9 cellular contexts compared by ENCODE assay signal in the genomic region with DNA sequence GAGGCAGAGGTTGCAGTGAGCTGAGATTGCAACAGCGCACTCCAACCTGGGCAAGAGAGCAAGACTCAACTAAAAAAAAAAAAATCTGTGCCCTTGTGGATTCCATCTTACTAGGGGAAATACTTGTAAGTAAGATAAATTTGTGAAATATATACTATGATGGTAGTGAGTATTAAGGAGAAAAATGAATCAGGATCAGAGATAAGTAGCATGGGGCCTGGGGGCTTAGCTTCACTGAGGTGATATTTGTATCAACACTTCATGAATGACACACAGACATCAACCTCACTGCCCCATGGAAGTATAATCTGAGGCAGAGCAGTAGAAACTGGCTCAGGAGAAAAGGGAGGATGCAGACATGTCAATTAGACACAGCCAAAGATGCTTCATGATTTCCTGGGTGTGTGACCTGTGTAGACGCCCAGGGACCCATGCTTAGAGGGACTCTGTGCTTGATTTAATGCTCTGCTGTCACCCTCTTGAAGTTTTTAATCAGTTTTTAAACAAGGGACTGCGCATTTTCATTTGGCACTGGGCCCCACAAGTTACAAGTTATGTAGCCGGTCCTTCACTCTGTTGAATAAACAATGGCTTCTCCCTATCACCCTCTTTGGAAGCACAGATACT. TPM values are rescaled to one million over a fixed set of nuclear protein-coding genes. Genes with fewer than 3 reads are reported as not detected.
DNase-seq lines count a peak whose midpoint lies in the region; ATAC-seq and TF ChIP-seq lines count a peak whose summit lies in the region.
"Had no signal": no experiment of that assay in that cellular context is flagged by ENCODE, and none has a peak within 500 bp of the region (broad histone marks: within the 10 kb centered on the region; RNA-seq: fewer than 3 reads in every experiment).

No MANE protein-coding gene starts in this region.

- H3K27ac ChIP-seq in HEK293 (ENCODE audit: extremely low read depth, low read depth, low read length) (no peak overlapping the region), muscle layer of colon (ENCODE audit: low read depth, low read length) (peak overlapping the region; percentile 57)

- intact Hi-C loops in activated T-helper 2 cell treated with anti-CD3 and anti-CD28 coated beads, Interferon-gamma antibody, Interleukin-2, Interleukin-4, amounts not matched to agents 10 μg/mL and 5 μg/mL and 100 μg/mL, durations not matched to agents 14 hours and 24 hours and 36 hours (cut with micrococcal nuclease) = loop anchor here (1.0 to 5.0 kb wide), 5 partner anchors 9 to 121 kb away; a partner anchor contains a TSS
- intact Hi-C loops in lower leg skin (cut with DNase I; ENCODE audit: low total_unique reads) = no loop called here

- DNase-seq in CD1c-positive myeloid dendritic cell (ENCODE audit: extremely low spot score) (peak; percentile 17), islet precursor cell (no peak), NCI-H1105 treated with DMSO at 0.1 percent for 48 hours (lab: John Stamatoyannopoulos, UW) (no peak), lower leg skin (ENCODE audit: low spot score in 2 of 2) (no peak)
- DNase-seq in activated T-helper 2 cell treated with anti-CD3 and anti-CD28 coated beads, Interferon-gamma antibody, Interleukin-2, Interleukin-4, amounts not matched to agents 10 μg/mL and 5 μg/mL and 100 μg/mL, durations not matched to agents 14 hours and 24 hours and 36 hours (ENCODE audit: low spot score) = no peak
- DNase-seq: NCI-H2107 had no signal

- H3K9ac ChIP-seq in muscle layer of colon (ENCODE audit: low read length) = peak overlapping the region; percentile 34

- peaks cover 48% of the 10 kb centered on the region for H3K4me1 Mint-ChIP-seq in activated T-helper 2 cell treated with anti-CD3 and anti-CD28 coated beads, Interferon-gamma antibody, Interleukin-2, Interleukin-4, amounts not matched to agents 10 μg/mL and 5 μg/mL and 100 μg/mL, durations not matched to agents 14 hours and 24 hours and 36 hours (ENCODE audit: low read depth)

- H3K4me3 ChIP-seq in HEK293 (ENCODE audit: low read depth, low read length) (no peak overlapping the region), muscle layer of colon (ENCODE audit: low read depth in 1 of 2, low read length in 2 of 2) (peak overlapping the region in 1 of 2 donors; percentile 53), lower leg skin (ENCODE audit: low read depth, poor library complexity, severe bottlenecking) (no peak overlapping the region)

- no peaks in the 10 kb centered on the region for H3K9me3 Mint-ChIP-seq in activated T-helper 2 cell treated with anti-CD3 and anti-CD28 coated beads, Interferon-gamma antibody, Interleukin-2, Interleukin-4, amounts not matched to agents 10 μg/mL and 5 μg/mL and 100 μg/mL, durations not matched to agents 14 hours and 24 hours and 36 hours

- no peaks in the 10 kb centered on the region for H3K36me3 Mint-ChIP-seq in activated T-helper 2 cell treated with anti-CD3 and anti-CD28 coated beads, Interferon-gamma antibody, Interleukin-2, Interleukin-4, amounts not matched to agents 10 μg/mL and 5 μg/mL and 100 μg/mL, durations not matched to agents 14 hours and 24 hours and 36 hours (ENCODE audit: low read depth)

- peaks cover 21% of the 10 kb centered on the region for H3K4me1 ChIP-seq in HEK293 (ENCODE audit: control insufficient read depth, insufficient read depth, low read length)
- H3K4me1 ChIP-seq in muscle layer of colon (ENCODE audit: insufficient read depth, low read length) = peaks cover 8% of the 10 kb centered on the region

- H3K36me3 ChIP-seq in HEK293 (ENCODE audit: control insufficient read depth in 2 of 2, insufficient read depth in 1 of 2, low read length in 2 of 2) = no peaks in the 10 kb centered on the region
- no peaks in the 10 kb centered on the region for H3K36me3 ChIP-seq in muscle layer of colon (ENCODE audit: insufficient read depth, low read length)

- WGBS in lower leg skin, 2 donors = 54 to 66% methylated on average over 4 of the region's 4 CpGs

- ATAC-seq in HG03378 (IDR thresholded peaks at IDR 0.05; ENCODE audit: unreplicated experiment) = no peak

- no peak for TF ChIP-seq POLR2A in lower leg skin (IDR thresholded peaks at IDR 0.05)

- no peak for TF ChIP-seq CTCF in HEK293 (tag by site-specific recombination; IDR thresholded peaks at IDR 0.05)
- no peak for TF ChIP-seq CTCF in lower leg skin (IDR thresholded peaks at IDR 0.05)

- no peaks in the 10 kb centered on the region for H3K9me3 ChIP-seq in HEK293 (ENCODE audit: control insufficient read depth, insufficient read depth, low read depth, low read length)
- H3K9me3 ChIP-seq in muscle layer of colon (ENCODE audit: low read length) = no peaks in the 10 kb centered on the region

- H3K27me3 ChIP-seq in muscle layer of colon (ENCODE audit: control insufficient read depth in 1 of 2, insufficient read depth in 2 of 2, low read length in 2 of 2) = no peaks in the 10 kb centered on the region

- no peaks in the 10 kb centered on the region for H3K27me3 Mint-ChIP-seq in activated T-helper 2 cell treated with anti-CD3 and anti-CD28 coated beads, Interferon-gamma antibody, Interleukin-2, Interleukin-4, amounts not matched to agents 10 μg/mL and 5 μg/mL and 100 μg/mL, durations not matched to agents 14 hours and 24 hours and 36 hours (ENCODE audit: low read depth)

- POLR2A ChIA-PET in HEK293 (lab: Yijun Ruan, JAX) = interaction anchor here (0.7 kb wide), 2 partner anchors 135 to 699 kb away, joined by 3 to 4 read pairs; no protein-coding TSS in a partner anchor

- peak overlapping the region; percentile 96 for H3K27ac Mint-ChIP-seq in activated T-helper 2 cell treated with anti-CD3 and anti-CD28 coated beads, Interferon-gamma antibody, Interleukin-2, Interleukin-4, amounts not matched to agents 10 μg/mL and 5 μg/mL and 100 μg/mL, durations not matched to agents 14 hours and 24 hours and 36 hours

- H3K4me3 Mint-ChIP-seq in activated T-helper 2 cell treated with anti-CD3 and anti-CD28 coated beads, Interferon-gamma antibody, Interleukin-2, Interleukin-4, amounts not matched to agents 10 μg/mL and 5 μg/mL and 100 μg/mL, durations not matched to agents 14 hours and 24 hours and 36 hours (ENCODE audit: low read depth) = peak overlapping the region; percentile 69

- CTCF ChIA-PET in HEK293 (lab: Yijun Ruan, JAX) = interaction anchor here (1.0 kb wide), 1 partner anchor 320 kb away, joined by 3 read pairs; no protein-coding TSS in a partner anchor

TF ChIP-seq in HEK293, 187 proteins besides CTCF, POLR2A, EP300 and RAD21:
- TF ChIP-seq WT1 (tag by site-specific recombination; IDR thresholded peaks at IDR 0.05) = peak; percentile 66; the same call in 1 of the 2 replicates
- TF ChIP-seq, protein P1, sequence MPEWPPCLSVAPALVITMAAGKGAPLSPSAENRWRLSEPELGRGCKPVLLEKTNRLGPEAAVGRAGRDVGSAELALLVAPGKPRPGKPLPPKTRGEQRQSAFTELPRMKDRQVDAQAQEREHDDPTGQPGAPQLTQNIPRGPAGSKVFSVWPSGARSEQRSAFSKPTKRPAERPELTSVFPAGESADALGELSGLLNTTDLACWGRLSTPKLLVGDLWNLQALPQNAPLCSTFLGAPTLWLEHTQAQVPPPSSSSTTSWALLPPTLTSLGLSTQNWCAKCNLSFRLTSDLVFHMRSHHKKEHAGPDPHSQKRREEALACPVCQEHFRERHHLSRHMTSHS (tag by site-specific recombination; IDR thresholded peaks at IDR 0.05) = no peak
TF ChIP-seq in HEK293: peak in this region for 1.

RNA-seq across cellular contexts. Expression of a gene that starts 35.0 kb away (rescaled TPM):
- total RNA-seq in activated T-helper 2 cell treated with anti-CD3 and anti-CD28 coated beads, Interferon-gamma antibody, Interleukin-2, Interleukin-4, amounts not matched to agents 10 μg/mL and 5 μg/mL and 100 μg/mL, durations not matched to agents 14 hours and 24 hours and 36 hours = 77.5 and 80.7 TPM in 2 replicates
- total RNA-seq in lower leg skin = 10 to 100 TPM; 19.7 to 44.0 (median 35.9) TPM

RNA-seq across cellular contexts. Expression of a gene that starts 41.9 kb away (rescaled TPM):
- 429 and 431 TPM in 2 replicates for total RNA-seq in activated T-helper 2 cell treated with anti-CD3 and anti-CD28 coated beads, Interferon-gamma antibody, Interleukin-2, Interleukin-4, amounts not matched to agents 10 μg/mL and 5 μg/mL and 100 μg/mL, durations not matched to agents 14 hours and 24 hours and 36 hours
- 10 to 100 TPM; 39.4 to 47.0 (median 43.4) TPM for total RNA-seq in lower leg skin

RNA-seq across cellular contexts. Expression of a gene that starts 48.9 kb away (rescaled TPM):
- 41.4 and 47.7 TPM in 2 replicates for total RNA-seq in activated T-helper 2 cell treated with anti-CD3 and anti-CD28 coated beads, Interferon-gamma antibody, Interleukin-2, Interleukin-4, amounts not matched to agents 10 μg/mL and 5 μg/mL and 100 μg/mL, durations not matched to agents 14 hours and 24 hours and 36 hours
- total RNA-seq in lower leg skin = 10 to 100 TPM; 12.3 to 16.9 (median 14.7) TPM
